ENCODE assay signal across 24 cellular contexts in genomic region chr4:89363156-89363555, GRCh38.
"Had no signal": no experiment of that assay in that cellular context is flagged by ENCODE, and none has a peak within 500 bp of the region (broad histone marks: within the 10 kb centered on the region; RNA-seq: fewer than 3 reads in every experiment).

No MANE protein-coding gene starts in this region.

- DNase-seq: hypothalamus; immature natural killer cell; kidney; left colon; left lung; lower lobe of right lung; mammary epithelial cell; mesenchymal stem cell; naive B cell; natural killer cell; nephron progenitor cell; occipital lobe; retina; right cardiac atrium; stimulated activated CD4-positive, alpha-beta T cell treated with anti-CD3 and anti-CD28 coated beads, Interleukin-12 subunit alpha, Interleukin-12 subunit beta, amount 100 ng/mL, for 4 hours; stimulated activated CD4-positive, alpha-beta T cell treated with anti-CD3 and anti-CD28 coated beads, Interleukin-15, amount 100 ng/mL, for 24 hours; stimulated activated CD4-positive, alpha-beta T cell treated with anti-CD3 and anti-CD28 coated beads, Interleukin-2, amount 100 ng/mL, for 24 hours; stimulated activated CD4-positive, alpha-beta T cell treated with anti-CD3 and anti-CD28 coated beads, Interleukin-4, amount 100 ng/mL, for 1 hour; stimulated activated naive CD4-positive, alpha-beta T cell; tibial artery; trophoblast cell; upper lobe of right lung had no signal

- ATAC-seq: left colon; left lung; lower lobe of right lung; natural killer cell; right cardiac atrium; sciatic nerve; stimulated activated effector memory CD8-positive, alpha-beta T cell treated with anti-CD3 and anti-CD28 coated beads, Interleukin-12 subunit alpha, Interleukin-12 subunit beta, amount 100 ng/mL, for 72 hours; upper lobe of right lung had no signal
